ENCODE assay signal across 8 cellular contexts in genomic region chr11:73384871-73385692, GRCh38. TPM values are rescaled to one million over a fixed set of nuclear protein-coding genes. Genes with fewer than 3 reads are reported as not detected.
DNase-seq lines count a peak whose midpoint lies in the region; ATAC-seq and TF ChIP-seq lines count a peak whose summit lies in the region.

No MANE protein-coding gene starts in this region.

- intact Hi-C loops in CD4-positive, alpha-beta T cell (cut with DNase I, micrococcal nuclease): no loop called here

- POLR2A ChIA-PET in CD4-positive, alpha-beta T cell (lab: Charles Lee): interaction anchor here (0.9 to 2.0 kb wide), 5 partner anchors 8 to 25 kb away, joined by 3 to 8 read pairs (median 4); partner anchors contain the start of gene RELT

- H3K27ac ChIP-seq in CD4-positive, alpha-beta T cell (ENCODE audit: low read depth, low read length): no peak overlapping the region
- peak overlapping the region; percentile 57 for H3K27ac ChIP-seq in angular gyrus (ENCODE audit: low read depth, low read length)

- H3K4me1 Mint-ChIP-seq in CD4-positive, alpha-beta T cell (ENCODE audit: low read depth): peaks cover 63% of the 10 kb centered on the region

- H3K4me3 Mint-ChIP-seq in CD4-positive, alpha-beta T cell: peak overlapping the region; percentile 63

- H3K27me3 Mint-ChIP-seq in CD4-positive, alpha-beta T cell: no peaks in the 10 kb centered on the region

- H3K9me3 Mint-ChIP-seq in CD4-positive, alpha-beta T cell: no peaks in the 10 kb centered on the region

- H3K36me3 Mint-ChIP-seq in CD4-positive, alpha-beta T cell (ENCODE audit: low read depth): peaks cover 5% of the 10 kb centered on the region

- peaks cover 100% of the 10 kb centered on the region for H3K4me1 ChIP-seq in mononuclear cell (ENCODE audit: insufficient read depth, low read length)

- peak in 1 of 10 experiments; percentile 22 for DNase-seq in CD4-positive, alpha-beta T cell
- DNase-seq in Kasumi-1 (lab: John Stamatoyannopoulos, UW) (peak; percentile 94 to 95), NCI-H146 (lab: John Stamatoyannopoulos, UW) (no peak)

- no peaks in the 10 kb centered on the region for H3K9me3 ChIP-seq in CD4-positive, alpha-beta T cell (ENCODE audit: control insufficient read depth, low read length)
- H3K9me3 ChIP-seq in mononuclear cell (ENCODE audit: low read depth, low read length): no peaks in the 10 kb centered on the region

- H3K27me3 ChIP-seq in CD4-positive, alpha-beta T cell (ENCODE audit: control insufficient read depth, insufficient read depth, low read length): no peaks in the 10 kb centered on the region
- no peaks in the 10 kb centered on the region for H3K27me3 ChIP-seq in mononuclear cell (ENCODE audit: insufficient read depth, low read length)

- ATAC-seq in CD4-positive, alpha-beta T cell (ENCODE audit: poor library complexity): peak; percentile 52
- ATAC-seq in GM19438 (IDR thresholded peaks at IDR 0.05; ENCODE audit: low read depth, unreplicated experiment) (peak; percentile 45), GM18520 (IDR thresholded peaks at IDR 0.05; ENCODE audit: unreplicated experiment) (no peak), GM21360 (IDR thresholded peaks at IDR 0.05; ENCODE audit: unreplicated experiment) (no peak)

- H3K4me3 ChIP-seq in mononuclear cell (ENCODE audit: low read length): peak overlapping the region; percentile 16

- TF ChIP-seq CTCF in CD4-positive, alpha-beta T cell (IDR thresholded peaks at IDR 0.05): no peak

- CTCF ChIA-PET in CD4-positive, alpha-beta T cell (lab: Charles Lee): interaction anchor here (1.4 kb wide), 1 partner anchor 34 kb away, joined by 11 read pairs; no protein-coding TSS in a partner anchor

- H3K27ac Mint-ChIP-seq in CD4-positive, alpha-beta T cell: peak overlapping the region; percentile 80

RNA-seq across cellular contexts. Expression of gene RELT, which starts 8.9 kb away (rescaled TPM):
- total RNA-seq in CD4-positive, alpha-beta T cell: 100 to 1,000 TPM; 107 to 114 TPM
- 64.0 TPM for total RNA-seq in mononuclear cell

Comparison
In these comparisons a context has a peak if more than half of its experiments do, and no peak if none do; other contexts are left out.
1. ATAC-seq: peak in CD4-positive, alpha-beta T cell (single experiment) and GM19438 (single experiment); none in GM18520 (single experiment) and GM21360 (single experiment).